ENCODE assay signal across 8 cellular contexts in genomic region chr14:73612339-73613045, GRCh38. TPM values are rescaled to one million over a fixed set of nuclear protein-coding genes. Genes with fewer than 3 reads are reported as not detected.
A peak's percentile ranks its signal among the peaks of the same experiment; 100 is the strongest.
DNase-seq lines count a peak whose midpoint lies in the region; ATAC-seq and TF ChIP-seq lines count a peak whose summit lies in the region.

Gene ACOT6 (plus strand): TSS chr14:73612517. CDS start chr14:73612572, 55 bp downstream.

- peaks cover 24% of the 10 kb centered on the region for H3K27me3 Mint-ChIP-seq in nephron (ENCODE audit: low read depth)

- no peaks in the 10 kb centered on the region for H3K36me3 Mint-ChIP-seq in nephron (ENCODE audit: low read depth)

- peak; percentile 44 for TF ChIP-seq POLR2A in GM19099 (IDR thresholded peaks at IDR 0.05; ENCODE audit: extremely low read depth, insufficient read length, low read depth)

- H3K4me3 ChIP-seq in fibroblast of the aortic adventitia (ENCODE audit: low read depth, low read length): peak within 1 kb of the TSS; percentile 67

- peak; percentile 41 for ATAC-seq in HG03565 (IDR thresholded peaks at IDR 0.05; ENCODE audit: unreplicated experiment)
- peak; percentile 95 for ATAC-seq in stimulated activated naive CD8-positive, alpha-beta T cell treated with anti-CD3 and anti-CD28 coated beads, Interleukin-15, Interleukin-2, amounts not matched to agents 100 U/mL and 50 U/mL, for 24 hours

- H3K4me3 Mint-ChIP-seq in nephron: peak within 1 kb of the TSS; percentile 90 to 92 (median 92)

- H3K9me3 Mint-ChIP-seq in nephron: peaks cover 4% of the 10 kb centered on the region

- peak; percentile 33 to 56 for DNase-seq in AML-193 (lab: John Stamatoyannopoulos, UW)
- peak; percentile 76 for DNase-seq in RKO (ENCODE audit: low spot score)
- peak; percentile 67 for DNase-seq in activated effector memory CD4-positive, alpha-beta T cell treated with Interleukin-2 at 50 U/mL for 16 hours
- peak; percentile 62 for DNase-seq in fibroblast of the aortic adventitia (ENCODE audit: low read depth)
- DNase-seq in stimulated activated naive CD8-positive, alpha-beta T cell treated with anti-CD3 and anti-CD28 coated beads, Interleukin-15, Interleukin-2, amounts not matched to agents 100 U/mL and 50 U/mL, for 24 hours: peak; percentile 76

- H3K4me1 Mint-ChIP-seq in nephron: no peaks in the 10 kb centered on the region

- H3K27ac Mint-ChIP-seq in nephron: peak within 1 kb of the TSS in 2 of 3 experiments; percentile 81 to 83

- TF ChIP-seq CTCF in fibroblast of the aortic adventitia (IDR thresholded peaks at IDR 0.05; ENCODE audit: insufficient read depth, low read length): no peak
- no peak for TF ChIP-seq CTCF in nephron (IDR thresholded peaks at IDR 0.05; ENCODE audit: unreplicated experiment in 3 of 3)

RNA-seq across cellular contexts. Expression of gene ACOT6, which starts in this region (rescaled TPM):
- total RNA-seq in fibroblast of the aortic adventitia (ENCODE audit: low replicate concordance): not detected in 2 replicates

Comparison
In these comparisons a context has a peak if more than half of its experiments do, and no peak if none do; other contexts are left out.
1. Peak in every context shown above with its lines: DNase-seq, ATAC-seq and H3K4me3 ChIP-seq.
2. Peak in DNase-seq and H3K4me3 ChIP-seq in fibroblast of the aortic adventitia; RNA of the gene not detected or under 1 TPM.